1 cellular context compared by ENCODE assay signal in genomic region chr3:9932535-9932842, GRCh38.
TF ChIP-seq lines count a peak whose summit lies in the region.

No MANE protein-coding gene starts in this region.

TF ChIP-seq in HCT116, 20 proteins besides CTCF, POLR2A, EP300 and RAD21 (continued from another document):
- TF ChIP-seq EZH2phosphoT487 (IDR thresholded peaks at IDR 0.05; ENCODE audit: borderline replicate concordance) (no peak), ELF1 (IDR thresholded peaks at IDR 0.05; ENCODE audit: borderline replicate concordance, low read depth) (no peak)
- TF ChIP-seq, protein P1, sequence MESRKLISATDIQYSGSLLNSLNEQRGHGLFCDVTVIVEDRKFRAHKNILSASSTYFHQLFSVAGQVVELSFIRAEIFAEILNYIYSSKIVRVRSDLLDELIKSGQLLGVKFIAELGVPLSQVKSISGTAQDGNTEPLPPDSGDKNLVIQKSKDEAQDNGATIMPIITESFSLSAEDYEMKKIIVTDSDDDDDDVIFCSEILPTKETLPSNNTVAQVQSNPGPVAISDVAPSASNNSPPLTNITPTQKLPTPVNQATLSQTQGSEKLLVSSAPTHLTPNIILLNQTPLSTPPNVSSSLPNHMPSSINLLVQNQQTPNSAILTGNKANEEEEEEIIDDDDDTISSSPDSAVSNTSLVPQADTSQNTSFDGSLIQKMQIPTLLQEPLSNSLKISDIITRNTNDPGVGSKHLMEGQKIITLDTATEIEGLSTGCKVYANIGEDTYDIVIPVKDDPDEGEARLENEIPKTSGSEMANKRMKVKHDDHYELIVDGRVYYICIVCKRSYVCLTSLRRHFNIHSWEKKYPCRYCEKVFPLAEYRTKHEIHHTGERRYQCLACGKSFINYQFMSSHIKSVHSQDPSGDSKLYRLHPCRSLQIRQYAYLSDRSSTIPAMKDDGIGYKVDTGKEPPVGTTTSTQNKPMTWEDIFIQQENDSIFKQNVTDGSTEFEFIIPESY (IDR thresholded peaks at IDR 0.05; ENCODE audit: extremely low read depth, insufficient replicate concordance, low read length): no peak
- TF ChIP-seq, protein P2, sequence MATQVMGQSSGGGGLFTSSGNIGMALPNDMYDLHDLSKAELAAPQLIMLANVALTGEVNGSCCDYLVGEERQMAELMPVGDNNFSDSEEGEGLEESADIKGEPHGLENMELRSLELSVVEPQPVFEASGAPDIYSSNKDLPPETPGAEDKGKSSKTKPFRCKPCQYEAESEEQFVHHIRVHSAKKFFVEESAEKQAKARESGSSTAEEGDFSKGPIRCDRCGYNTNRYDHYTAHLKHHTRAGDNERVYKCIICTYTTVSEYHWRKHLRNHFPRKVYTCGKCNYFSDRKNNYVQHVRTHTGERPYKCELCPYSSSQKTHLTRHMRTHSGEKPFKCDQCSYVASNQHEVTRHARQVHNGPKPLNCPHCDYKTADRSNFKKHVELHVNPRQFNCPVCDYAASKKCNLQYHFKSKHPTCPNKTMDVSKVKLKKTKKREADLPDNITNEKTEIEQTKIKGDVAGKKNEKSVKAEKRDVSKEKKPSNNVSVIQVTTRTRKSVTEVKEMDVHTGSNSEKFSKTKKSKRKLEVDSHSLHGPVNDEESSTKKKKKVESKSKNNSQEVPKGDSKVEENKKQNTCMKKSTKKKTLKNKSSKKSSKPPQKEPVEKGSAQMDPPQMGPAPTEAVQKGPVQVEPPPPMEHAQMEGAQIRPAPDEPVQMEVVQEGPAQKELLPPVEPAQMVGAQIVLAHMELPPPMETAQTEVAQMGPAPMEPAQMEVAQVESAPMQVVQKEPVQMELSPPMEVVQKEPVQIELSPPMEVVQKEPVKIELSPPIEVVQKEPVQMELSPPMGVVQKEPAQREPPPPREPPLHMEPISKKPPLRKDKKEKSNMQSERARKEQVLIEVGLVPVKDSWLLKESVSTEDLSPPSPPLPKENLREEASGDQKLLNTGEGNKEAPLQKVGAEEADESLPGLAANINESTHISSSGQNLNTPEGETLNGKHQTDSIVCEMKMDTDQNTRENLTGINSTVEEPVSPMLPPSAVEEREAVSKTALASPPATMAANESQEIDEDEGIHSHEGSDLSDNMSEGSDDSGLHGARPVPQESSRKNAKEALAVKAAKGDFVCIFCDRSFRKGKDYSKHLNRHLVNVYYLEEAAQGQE (IDR thresholded peaks at IDR 0.05; ENCODE audit: low read depth): no peak
